10 cellular contexts compared by ENCODE assay signal in the genomic region with DNA sequence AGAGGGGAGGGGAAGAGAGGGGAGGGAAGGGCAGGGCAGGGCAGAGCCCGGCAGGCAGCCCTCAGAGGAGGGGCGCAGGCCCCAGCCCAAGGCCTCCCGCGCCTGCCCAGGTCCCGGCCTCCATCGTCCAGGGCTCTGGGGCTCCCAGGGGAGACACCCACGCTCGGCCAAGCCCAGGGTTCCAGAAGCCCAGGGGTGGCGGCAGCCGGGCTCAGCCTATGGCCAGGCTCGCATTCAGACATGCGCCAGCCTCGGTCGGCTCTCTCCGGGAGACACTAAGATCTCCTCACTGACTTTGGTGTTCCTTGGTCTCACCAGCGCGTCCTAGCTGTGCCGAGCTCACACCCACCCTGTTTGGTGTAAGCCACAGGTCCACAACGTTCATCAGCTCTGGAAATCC. TPM values are rescaled to one million over a fixed set of nuclear protein-coding genes. Genes with fewer than 3 reads are reported as not detected.
DNase-seq lines count a peak whose midpoint lies in the region; ATAC-seq and TF ChIP-seq lines count a peak whose summit lies in the region.
"Had no signal": no experiment of that assay in that cellular context is flagged by ENCODE, and none has a peak within 500 bp of the region (broad histone marks: within the 10 kb centered on the region; RNA-seq: fewer than 3 reads in every experiment).

No MANE protein-coding gene starts in this region.

- ATAC-seq in stimulated activated naive CD8-positive, alpha-beta T cell treated with anti-CD3 and anti-CD28 coated beads, Interleukin-15, amount 100 ng/mL, for 72 hours, result no peak
- ATAC-seq in GM18498 (IDR thresholded peaks at IDR 0.05; ENCODE audit: unreplicated experiment), result no peak

- H3K4me1 Mint-ChIP-seq in activated naive CD8-positive, alpha-beta T cell (ENCODE audit: low read depth), result peaks cover 3% of the 10 kb centered on the region
- peaks cover under 1% of the 10 kb centered on the region for H3K4me1 Mint-ChIP-seq in activated naive CD8-positive, alpha-beta T cell treated with anti-CD3 and anti-CD28 coated beads for 36 hours
- H3K4me1 Mint-ChIP-seq in glutamatergic neuron (ENCODE audit: low read depth, unreplicated experiment), result peaks cover 16% of the 10 kb centered on the region
- H3K4me1 Mint-ChIP-seq in stimulated activated naive CD8-positive, alpha-beta T cell treated with anti-CD3 and anti-CD28 coated beads, Interleukin-15, amount 100 ng/mL, for 72 hours, result peaks cover 11% of the 10 kb centered on the region

- DNase-seq in activated naive CD8-positive, alpha-beta T cell treated with anti-CD3 and anti-CD28 coated beads for 36 hours, result no peak
- DNase-seq in glutamatergic neuron (no peak), NCI-H345 (lab: John Stamatoyannopoulos, UW) (no peak)
- no peak for DNase-seq in stimulated activated naive CD8-positive, alpha-beta T cell treated with anti-CD3 and anti-CD28 coated beads, Interleukin-15, amount 100 ng/mL, for 72 hours
- DNase-seq: DND-41; SHP77; stimulated activated CD4-positive, alpha-beta T cell treated with anti-CD3 and anti-CD28 coated beads, Interleukin-2, amount 100 ng/mL, for 24 hours had no signal

- no peak for TF ChIP-seq CTCF in glutamatergic neuron (IDR thresholded peaks at IDR 0.05; ENCODE audit: partially characterized antibody, unreplicated experiment)

- H3K27me3 Mint-ChIP-seq in activated naive CD8-positive, alpha-beta T cell, result peaks cover 3% of the 10 kb centered on the region
- peaks cover 55% of the 10 kb centered on the region for H3K27me3 Mint-ChIP-seq in activated naive CD8-positive, alpha-beta T cell treated with anti-CD3 and anti-CD28 coated beads for 36 hours
- H3K27me3 Mint-ChIP-seq in glutamatergic neuron (ENCODE audit: unreplicated experiment), result peaks cover 10% of the 10 kb centered on the region
- peaks cover 74% of the 10 kb centered on the region for H3K27me3 Mint-ChIP-seq in stimulated activated naive CD8-positive, alpha-beta T cell treated with anti-CD3 and anti-CD28 coated beads, Interleukin-15, amount 100 ng/mL, for 72 hours

- H3K4me3 Mint-ChIP-seq in activated naive CD8-positive, alpha-beta T cell, result peak overlapping the region; percentile 51
- no peak overlapping the region for H3K4me3 Mint-ChIP-seq in activated naive CD8-positive, alpha-beta T cell treated with anti-CD3 and anti-CD28 coated beads for 36 hours
- H3K4me3 Mint-ChIP-seq in glutamatergic neuron (ENCODE audit: unreplicated experiment), result peak overlapping the region; percentile 79
- H3K4me3 Mint-ChIP-seq in stimulated activated naive CD8-positive, alpha-beta T cell treated with anti-CD3 and anti-CD28 coated beads, Interleukin-15, amount 100 ng/mL, for 72 hours, result peak overlapping the region; percentile 1 to 21

- no peak overlapping the region for H3K27ac Mint-ChIP-seq in activated naive CD8-positive, alpha-beta T cell
- no peak overlapping the region for H3K27ac Mint-ChIP-seq in activated naive CD8-positive, alpha-beta T cell treated with anti-CD3 and anti-CD28 coated beads for 36 hours
- H3K27ac Mint-ChIP-seq in glutamatergic neuron (ENCODE audit: unreplicated experiment), result peak overlapping the region; percentile 93
- no peak overlapping the region for H3K27ac Mint-ChIP-seq in stimulated activated naive CD8-positive, alpha-beta T cell treated with anti-CD3 and anti-CD28 coated beads, Interleukin-15, amount 100 ng/mL, for 72 hours

- H3K9me3 Mint-ChIP-seq in activated naive CD8-positive, alpha-beta T cell (ENCODE audit: low read depth), result no peaks in the 10 kb centered on the region
- H3K9me3 Mint-ChIP-seq in activated naive CD8-positive, alpha-beta T cell treated with anti-CD3 and anti-CD28 coated beads for 36 hours, result no peaks in the 10 kb centered on the region
- H3K9me3 Mint-ChIP-seq in glutamatergic neuron (ENCODE audit: unreplicated experiment), result peaks cover 21% of the 10 kb centered on the region
- H3K9me3 Mint-ChIP-seq in stimulated activated naive CD8-positive, alpha-beta T cell treated with anti-CD3 and anti-CD28 coated beads, Interleukin-15, amount 100 ng/mL, for 72 hours, result no peaks in the 10 kb centered on the region

- no peaks in the 10 kb centered on the region for H3K36me3 Mint-ChIP-seq in activated naive CD8-positive, alpha-beta T cell
- H3K36me3 Mint-ChIP-seq in activated naive CD8-positive, alpha-beta T cell treated with anti-CD3 and anti-CD28 coated beads for 36 hours, result no peaks in the 10 kb centered on the region
- no peaks in the 10 kb centered on the region for H3K36me3 Mint-ChIP-seq in glutamatergic neuron (ENCODE audit: unreplicated experiment)

RNA-seq across cellular contexts. Expression of a gene that starts 7.1 kb away (rescaled TPM):
- total RNA-seq in activated naive CD8-positive, alpha-beta T cell treated with anti-CD3 and anti-CD28 coated beads for 36 hours, result not detected
- total RNA-seq in glutamatergic neuron (ENCODE audit: unreplicated experiment), result 38.4 TPM

RNA-seq across cellular contexts. Expression of a gene that starts 7.3 kb away (rescaled TPM):
- under 1 TPM; 0.25 to 0.44 TPM for total RNA-seq in activated naive CD8-positive, alpha-beta T cell treated with anti-CD3 and anti-CD28 coated beads for 36 hours
- 56.9 TPM for total RNA-seq in glutamatergic neuron (ENCODE audit: unreplicated experiment)

RNA-seq across cellular contexts. Expression of a gene that starts 21.1 kb away (rescaled TPM):
- 100 to 1,000 TPM; 181 to 182 TPM for total RNA-seq in activated naive CD8-positive, alpha-beta T cell treated with anti-CD3 and anti-CD28 coated beads for 36 hours
- 98.6 TPM for total RNA-seq in glutamatergic neuron (ENCODE audit: unreplicated experiment)

RNA-seq across cellular contexts. Expression of a gene that starts 21.3 kb away (rescaled TPM):
- total RNA-seq in activated naive CD8-positive, alpha-beta T cell treated with anti-CD3 and anti-CD28 coated beads for 36 hours, result 1 to 10 TPM; 1.3 to 1.5 TPM
- 10.2 TPM for total RNA-seq in glutamatergic neuron (ENCODE audit: unreplicated experiment)
- total RNA-seq: M059J had no signal

RNA-seq across cellular contexts. Expression of a gene that starts 29.0 kb away (rescaled TPM):
- total RNA-seq in activated naive CD8-positive, alpha-beta T cell treated with anti-CD3 and anti-CD28 coated beads for 36 hours, result 10 to 100 TPM; 91.6 to 92.2 TPM
- total RNA-seq in glutamatergic neuron (ENCODE audit: unreplicated experiment), result 394 TPM

Comparison
In these comparisons a context has a peak if more than half of its experiments do, and no peak if none do; other contexts are left out.
1. RNA of a gene that starts 7.1 kb away (total RNA-seq): 38.4 TPM in glutamatergic neuron (single experiment); not detected in activated naive CD8-positive, alpha-beta T cell treated with anti-CD3 and anti-CD28 coated beads for 36 hours; every median in the first group is over 10 times any median in the second.
2. RNA of a gene that starts 7.3 kb away (total RNA-seq): 56.9 TPM in glutamatergic neuron (single experiment); 0.25 to 0.44 TPM in activated naive CD8-positive, alpha-beta T cell treated with anti-CD3 and anti-CD28 coated beads for 36 hours; every median in the first group is over 10 times any median in the second.